11 cellular contexts compared by ENCODE assay signal in the genomic region with DNA sequence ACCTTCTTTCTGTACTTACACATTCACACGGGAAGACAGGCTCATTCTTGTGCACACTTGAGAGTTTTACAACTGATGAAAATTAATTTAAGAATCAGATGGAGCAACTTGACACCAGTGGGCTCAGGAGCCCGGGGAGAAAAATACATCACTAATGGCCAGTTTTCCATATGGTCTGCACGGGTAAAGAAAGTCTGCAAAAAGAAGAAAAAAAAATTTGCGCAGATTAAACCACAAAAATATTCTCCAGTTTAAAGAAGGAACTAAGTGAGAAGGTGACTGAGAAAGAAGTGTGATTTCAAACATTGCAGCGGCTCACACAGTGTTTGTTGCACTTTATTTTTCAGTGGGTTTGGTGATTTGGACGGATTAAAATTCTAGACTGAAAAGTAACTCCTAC. TPM values are rescaled to one million over a fixed set of nuclear protein-coding genes. Genes with fewer than 3 reads are reported as not detected.
DNase-seq lines count a peak whose midpoint lies in the region; ATAC-seq, FAIRE-seq and TF ChIP-seq lines count a peak whose summit lies in the region.
"Had no signal": no experiment of that assay in that cellular context is flagged by ENCODE, and none has a peak within 500 bp of the region (broad histone marks: within the 10 kb centered on the region; RNA-seq: fewer than 3 reads in every experiment).

Gene TULP4 (plus strand): TSS at position 301 of the 400 bp plus-strand sequence. CDS start 1,552 bp downstream, outside the sequence.

- peaks cover 14 to 39% (median 36%) of the 10 kb centered on the region in 3 donors for H3K4me1 Mint-ChIP-seq in CD8-positive, alpha-beta memory T cell
- H3K4me1 Mint-ChIP-seq in glutamatergic neuron (ENCODE audit: low read depth, unreplicated experiment) (peaks cover 32% of the 10 kb centered on the region), osteocyte (ENCODE audit: unreplicated experiment) (peaks cover 11% of the 10 kb centered on the region)

- POLR2A ChIA-PET in CD8-positive, alpha-beta memory T cell (lab: Charles Lee): no interaction called here

- CTCF ChIA-PET in CD8-positive, alpha-beta memory T cell (lab: Charles Lee): no interaction called here

- no peaks in the 10 kb centered on the region for H3K4me1 ChIP-seq in CD8-positive, alpha-beta memory T cell (ENCODE audit: insufficient read depth, low read length)

- no peak within 1 kb of the TSS for H3K4me3 ChIP-seq in CD8-positive, alpha-beta memory T cell (ENCODE audit: low read length)
- H3K4me3 ChIP-seq in WERI-Rb-1 (ENCODE audit: low read depth, low read length): peak within 1 kb of the TSS; percentile 15
- H3K4me3 ChIP-seq: coronary artery had no signal

- peaks cover 24 to 51% (median 34%) of the 10 kb centered on the region in 3 donors for H3K36me3 Mint-ChIP-seq in CD8-positive, alpha-beta memory T cell
- H3K36me3 Mint-ChIP-seq in glutamatergic neuron (ENCODE audit: unreplicated experiment) (peaks cover 8% of the 10 kb centered on the region), osteocyte (ENCODE audit: unreplicated experiment) (peaks cover 38% of the 10 kb centered on the region)

- no peak for ATAC-seq in HG03354 (IDR thresholded peaks at IDR 0.05; ENCODE audit: poor library complexity, severe bottlenecking, unreplicated experiment)
- no peak for ATAC-seq in GM21529 (IDR thresholded peaks at IDR 0.05; ENCODE audit: unreplicated experiment)
- no peak for ATAC-seq in GM21515 (IDR thresholded peaks at IDR 0.05; ENCODE audit: unreplicated experiment)

- H3K27ac ChIP-seq in CD8-positive, alpha-beta memory T cell (ENCODE audit: low read depth, low read length): no peak within 1 kb of the TSS
- peak within 1 kb of the TSS; percentile 85 for H3K27ac ChIP-seq in WERI-Rb-1
- H3K27ac ChIP-seq: coronary artery, KMS-11 had no signal

- no peaks in the 10 kb centered on the region for H3K27me3 ChIP-seq in CD8-positive, alpha-beta memory T cell (ENCODE audit: insufficient read depth, low read length, poor library complexity, severe bottlenecking)
- H3K27me3 ChIP-seq in WERI-Rb-1 (ENCODE audit: insufficient read depth, low read depth, severe bottlenecking): no peaks in the 10 kb centered on the region

- no peak within 1 kb of the TSS for H3K4me3 Mint-ChIP-seq in CD8-positive, alpha-beta memory T cell
- H3K4me3 Mint-ChIP-seq in glutamatergic neuron (ENCODE audit: unreplicated experiment) (peak within 1 kb of the TSS; percentile 82), osteocyte (ENCODE audit: unreplicated experiment) (no peak within 1 kb of the TSS)
- H3K4me3 Mint-ChIP-seq: T-helper 1 cell treated with Interleukin-12 subunit alpha and Interleukin-12 subunit beta and Interleukin-4 antibody, amounts not matched to agents 30 μg/mL and 1 μg/mL, for 36 hours had no signal

- no peaks in the 10 kb centered on the region for H3K9me3 ChIP-seq in CD8-positive, alpha-beta memory T cell (ENCODE audit: low read length)
- no peaks in the 10 kb centered on the region for H3K9me3 ChIP-seq in WERI-Rb-1 (ENCODE audit: severe bottlenecking)

- peak within 1 kb of the TSS in 6 of 8 donors; percentile 11 to 81 (median 64) for H3K27ac Mint-ChIP-seq in CD8-positive, alpha-beta memory T cell
- H3K27ac Mint-ChIP-seq in glutamatergic neuron (ENCODE audit: unreplicated experiment): peak within 1 kb of the TSS; percentile 91
- H3K27ac Mint-ChIP-seq in osteocyte (ENCODE audit: unreplicated experiment): peak within 1 kb of the TSS; percentile 37

- no peak for FAIRE-seq in D721Med (lab: Jason Lieb, UNC)

- no peaks in the 10 kb centered on the region for H3K9me3 Mint-ChIP-seq in CD8-positive, alpha-beta memory T cell
- H3K9me3 Mint-ChIP-seq in glutamatergic neuron (ENCODE audit: unreplicated experiment): peaks cover 7% of the 10 kb centered on the region
- H3K9me3 Mint-ChIP-seq in osteocyte (ENCODE audit: unreplicated experiment): peaks cover 17% of the 10 kb centered on the region

- no peak for DNase-seq in CD8-positive, alpha-beta memory T cell
- DNase-seq in WERI-Rb-1: no peak
- no peak for DNase-seq in glutamatergic neuron
- DNase-seq in osteocyte (ENCODE audit: extremely low spot score, unreplicated experiment): no peak
- DNase-seq in D721Med (ENCODE audit: insufficient read length, low spot score): no peak

- H3K27me3 Mint-ChIP-seq in CD8-positive, alpha-beta memory T cell: no peaks in the 10 kb centered on the region
- H3K27me3 Mint-ChIP-seq in glutamatergic neuron (ENCODE audit: unreplicated experiment) (no peaks in the 10 kb centered on the region), osteocyte (ENCODE audit: unreplicated experiment) (no peaks in the 10 kb centered on the region)

- TF ChIP-seq CTCF in WERI-Rb-1 (IDR thresholded peaks at IDR 0.05; ENCODE audit: low read depth, low read length): no peak
- no peak for TF ChIP-seq CTCF in glutamatergic neuron (IDR thresholded peaks at IDR 0.05; ENCODE audit: partially characterized antibody, unreplicated experiment)
- no peak for TF ChIP-seq CTCF in osteocyte (IDR thresholded peaks at IDR 0.05)
- TF ChIP-seq CTCF in D721Med (IDR thresholded peaks at IDR 0.05; ENCODE audit: insufficient read depth, missing control alignments): no peak

- H3K36me3 ChIP-seq in CD8-positive, alpha-beta memory T cell (ENCODE audit: insufficient read depth, low read length): peaks cover 4% of the 10 kb centered on the region
- H3K36me3 ChIP-seq in WERI-Rb-1: peaks cover 45% of the 10 kb centered on the region

RNA-seq across cellular contexts. Expression of gene TULP4, which starts in this region (rescaled TPM):
- 10 to 100 TPM; 26.9 to 32.1 TPM for total RNA-seq in CD8-positive, alpha-beta memory T cell
- 50.1 TPM for polyA plus RNA-seq in CD8-positive, alpha-beta memory T cell
- total RNA-seq in glutamatergic neuron (ENCODE audit: unreplicated experiment) (406 TPM), osteocyte (96.7 and 100 TPM in 2 replicates)

Comparison
In these comparisons a context has a peak if more than half of its experiments do, and no peak if none do; other contexts are left out.
1. H3K27ac Mint-ChIP-seq: peak in every context shown above with its lines; median percentile 91 in glutamatergic neuron; 64 in CD8-positive, alpha-beta memory T cell; 37 in osteocyte.